In the genomic region with DNA sequence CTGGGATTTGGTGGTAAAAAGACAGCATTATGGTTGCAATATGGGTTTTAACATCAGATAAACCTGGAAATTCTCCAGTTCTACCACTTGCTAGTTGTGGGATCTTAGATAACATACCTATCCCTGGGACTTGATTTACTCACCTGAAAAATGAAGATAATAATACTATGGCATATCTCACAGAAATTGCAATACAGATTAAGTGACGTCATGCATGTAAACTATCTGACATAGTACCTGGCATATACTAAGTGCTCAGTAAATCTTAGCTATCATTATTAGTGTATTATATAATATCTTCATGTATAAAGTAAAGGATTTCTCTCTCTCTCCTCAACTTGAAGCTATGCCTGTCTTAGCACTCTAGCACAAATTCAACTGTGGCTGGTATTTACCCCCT, we compare ENCODE assay signal across 38 cellular contexts.
"Had no signal": no experiment of that assay in that cellular context is flagged by ENCODE, and none has a peak within 500 bp of the region (broad histone marks: within the 10 kb centered on the region; RNA-seq: fewer than 3 reads in every experiment).

No MANE protein-coding gene starts in this region.

- H3K4me3 ChIP-seq: adrenal gland, ascending aorta, body of pancreas, breast epithelium, cardiac muscle cell had no signal

- H3K36me3 Mint-ChIP-seq: activated naive CD4-positive, alpha-beta T cell treated with anti-CD3 and anti-CD28 coated beads, Interleukin-2, amount 10 ng/mL, durations not matched to agents 7 days and 5 days; activated naive CD4-positive, alpha-beta T cell treated with anti-CD3 and anti-CD28 coated beads, Interleukin-2, amount 50 U/mL, for 24 hours; activated naive CD4-positive, alpha-beta T cell treated with anti-CD3 and anti-CD28 coated beads, Interleukin-2, amount 50 U/mL, for 72 hours; activated naive CD8-positive, alpha-beta T cell; activated naive CD8-positive, alpha-beta T cell treated with anti-CD3 and anti-CD28 coated beads for 36 hours; activated naive CD8-positive, alpha-beta T cell treated with anti-CD3 and anti-CD28 coated beads, Interleukin-2, amount 10 ng/mL, durations not matched to agents 7 days and 5 days; brain had no signal

- FAIRE-seq: bronchial epithelial cell had no signal

- H3K9me3 Mint-ChIP-seq: activated naive CD4-positive, alpha-beta T cell treated with anti-CD3 and anti-CD28 coated beads for 36 hours; activated naive CD4-positive, alpha-beta T cell treated with anti-CD3 and anti-CD28 coated beads, Interleukin-2, amount 10 ng/mL, durations not matched to agents 7 days and 5 days; activated naive CD4-positive, alpha-beta T cell treated with anti-CD3 and anti-CD28 coated beads, Interleukin-2, amount 50 U/mL, for 24 hours; activated naive CD4-positive, alpha-beta T cell treated with anti-CD3 and anti-CD28 coated beads, Interleukin-2, amount 50 U/mL, for 72 hours; activated naive CD8-positive, alpha-beta T cell treated with anti-CD3 and anti-CD28 coated beads for 36 hours; activated naive CD8-positive, alpha-beta T cell treated with anti-CD3 and anti-CD28 coated beads, Interleukin-2, amount 10 ng/mL, durations not matched to agents 7 days and 5 days; activated naive CD8-positive, alpha-beta T cell treated with anti-CD3 and anti-CD28 coated beads, Interleukin-2, amount 50 U/mL, for 24 hours; activated T-cell treated with anti-CD3 and anti-CD28 coated beads, Interleukin-2, amount 50 U/mL, for 24 hours; activated T-cell treated with anti-CD3 and anti-CD28 coated beads, Interleukin-2, amount 50 U/mL, for 4 hours; activated T-helper 1 cell treated with anti-CD3 and anti-CD28 coated beads, Interleukin-12 subunit alpha, Interleukin-12 subunit beta, Interleukin-2, Interleukin-4 antibody, amounts not matched to agents 30 ng/mL and 10 ng/mL and 1 ng/mL, durations not matched to agents 14 hours and 24 hours and 36 hours; activated T-helper 17 cell treated with anti-CD3 and anti-CD28 coated beads, Interleukin-2, amount 50 U/mL, for 72 hours; activated T-helper 2 cell treated with anti-CD3 and anti-CD28 coated beads, Interferon-gamma antibody, Interleukin-2, Interleukin-4, amounts not matched to agents 10 μg/mL and 5 μg/mL and 100 μg/mL, durations not matched to agents 14 hours and 24 hours and 36 hours; central memory CD8-positive, alpha-beta T cell had no signal

- H3K27me3 ChIP-seq: ascending aorta, body of pancreas, brain microvascular endothelial cell, cardiac muscle cell had no signal

- DNase-seq: activated effector memory CD4-positive, alpha-beta T cell treated with anti-CD3 and anti-CD28 coated beads, Interleukin-2, amount 50 U/mL, for 16 hours; activated effector memory CD4-positive, alpha-beta T cell treated with Interleukin-2 at 50 U/mL for 16 hours; activated gamma-delta T cell; activated gamma-delta T cell treated with Interleukin-2 at 50 U/mL for 16 hours; activated naive CD4-positive, alpha-beta T cell; activated naive CD4-positive, alpha-beta T cell treated with anti-CD3 and anti-CD28 coated beads for 36 hours; activated naive CD4-positive, alpha-beta T cell treated with anti-CD3 and anti-CD28 coated beads, Interleukin-2, amount 10 ng/mL, durations not matched to agents 7 days and 5 days; activated naive CD4-positive, alpha-beta T cell treated with anti-CD3 and anti-CD28 coated beads, Interleukin-2, amount 50 U/mL, for 16 hours; activated naive CD4-positive, alpha-beta T cell treated with Interleukin-2 at 50 U/mL for 16 hours; activated naive CD8-positive, alpha-beta T cell treated with anti-CD3 and anti-CD28 coated beads for 36 hours; activated naive CD8-positive, alpha-beta T cell treated with anti-CD3 and anti-CD28 coated beads, Interleukin-2, amount 10 ng/mL, durations not matched to agents 7 days and 5 days; activated naive CD8-positive, alpha-beta T cell treated with anti-CD3 and anti-CD28 coated beads, Interleukin-2, amount 50 U/mL, for 24 hours; activated T-cell treated with anti-CD3 and anti-CD28 coated beads, Interleukin-2, amount 50 U/mL, for 24 hours; activated T-cell treated with anti-CD3 and anti-CD28 coated beads, Interleukin-2, amount 50 U/mL, for 4 hours; activated T-cell treated with anti-CD3 and anti-CD28 coated beads, Interleukin-2, amount 50 U/mL, for 48 hours; activated T-cell treated with anti-CD3 and anti-CD28 coated beads, Interleukin-2, amount 50 U/mL, for 72 hours; adrenal gland; amniotic stem cell; amygdala; anterior cingulate cortex; aorta; body of pancreas; brain microvascular endothelial cell; caudate nucleus; central memory CD4-positive, alpha-beta T cell; cerebellar nuclear complex had no signal

- H3K36me3 ChIP-seq: adrenal gland, ascending aorta, brain microvascular endothelial cell, breast epithelium, cardiac muscle cell had no signal

- H3K27ac Mint-ChIP-seq: activated naive CD4-positive, alpha-beta T cell treated with anti-CD3 and anti-CD28 coated beads for 36 hours; activated naive CD4-positive, alpha-beta T cell treated with anti-CD3 and anti-CD28 coated beads, Interleukin-2, amount 10 ng/mL, durations not matched to agents 7 days and 5 days; activated naive CD4-positive, alpha-beta T cell treated with anti-CD3 and anti-CD28 coated beads, Interleukin-2, amount 50 U/mL, for 24 hours; activated naive CD4-positive, alpha-beta T cell treated with anti-CD3 and anti-CD28 coated beads, Interleukin-2, amount 50 U/mL, for 72 hours; activated naive CD8-positive, alpha-beta T cell; activated naive CD8-positive, alpha-beta T cell treated with anti-CD3 and anti-CD28 coated beads for 36 hours; activated naive CD8-positive, alpha-beta T cell treated with anti-CD3 and anti-CD28 coated beads, Interleukin-2, amount 10 ng/mL, durations not matched to agents 7 days and 5 days; activated naive CD8-positive, alpha-beta T cell treated with anti-CD3 and anti-CD28 coated beads, Interleukin-2, amount 50 U/mL, for 24 hours; activated T-cell treated with anti-CD3 and anti-CD28 coated beads, Interleukin-2, amount 50 U/mL, for 24 hours; activated T-cell treated with anti-CD3 and anti-CD28 coated beads, Interleukin-2, amount 50 U/mL, for 72 hours; activated T-helper 1 cell treated with anti-CD3 and anti-CD28 coated beads, Interleukin-12 subunit alpha, Interleukin-12 subunit beta, Interleukin-2, Interleukin-4 antibody, amounts not matched to agents 30 ng/mL and 10 ng/mL and 1 ng/mL, durations not matched to agents 14 hours and 24 hours and 36 hours; activated T-helper 17 cell treated with anti-CD3 and anti-CD28 coated beads, Interleukin-2, amount 50 U/mL, for 72 hours; activated T-helper 2 cell treated with anti-CD3 and anti-CD28 coated beads, Interferon-gamma antibody, Interleukin-2, Interleukin-4, amounts not matched to agents 10 μg/mL and 5 μg/mL and 100 μg/mL, durations not matched to agents 14 hours and 24 hours and 36 hours; brain had no signal

- H3K4me1 ChIP-seq: adrenal gland, ascending aorta, body of pancreas, breast epithelium had no signal

- H3K4me3 Mint-ChIP-seq: activated naive CD4-positive, alpha-beta T cell treated with anti-CD3 and anti-CD28 coated beads for 36 hours; activated naive CD4-positive, alpha-beta T cell treated with anti-CD3 and anti-CD28 coated beads, Interleukin-2, amount 10 ng/mL, durations not matched to agents 7 days and 5 days; activated naive CD4-positive, alpha-beta T cell treated with anti-CD3 and anti-CD28 coated beads, Interleukin-2, amount 50 U/mL, for 24 hours; activated naive CD8-positive, alpha-beta T cell; activated naive CD8-positive, alpha-beta T cell treated with anti-CD3 and anti-CD28 coated beads for 36 hours; activated naive CD8-positive, alpha-beta T cell treated with anti-CD3 and anti-CD28 coated beads, Interleukin-2, amount 10 ng/mL, durations not matched to agents 7 days and 5 days; activated naive CD8-positive, alpha-beta T cell treated with anti-CD3 and anti-CD28 coated beads, Interleukin-2, amount 50 U/mL, for 24 hours; activated T-cell treated with anti-CD3 and anti-CD28 coated beads, Interleukin-2, amount 50 U/mL, for 24 hours; activated T-cell treated with anti-CD3 and anti-CD28 coated beads, Interleukin-2, amount 50 U/mL, for 4 hours; activated T-cell treated with anti-CD3 and anti-CD28 coated beads, Interleukin-2, amount 50 U/mL, for 72 hours; activated T-helper 1 cell treated with anti-CD3 and anti-CD28 coated beads, Interleukin-12 subunit alpha, Interleukin-12 subunit beta, Interleukin-2, Interleukin-4 antibody, amounts not matched to agents 30 ng/mL and 10 ng/mL and 1 ng/mL, durations not matched to agents 14 hours and 24 hours and 36 hours; activated T-helper 17 cell treated with anti-CD3 and anti-CD28 coated beads, Interleukin-2, amount 50 U/mL, for 72 hours; brain; central memory CD8-positive, alpha-beta T cell had no signal

- H3K27me3 Mint-ChIP-seq: activated naive CD4-positive, alpha-beta T cell treated with anti-CD3 and anti-CD28 coated beads, Interleukin-2, amount 10 ng/mL, durations not matched to agents 7 days and 5 days; activated naive CD4-positive, alpha-beta T cell treated with anti-CD3 and anti-CD28 coated beads, Interleukin-2, amount 50 U/mL, for 24 hours; activated naive CD8-positive, alpha-beta T cell treated with anti-CD3 and anti-CD28 coated beads for 36 hours; activated naive CD8-positive, alpha-beta T cell treated with anti-CD3 and anti-CD28 coated beads, Interleukin-2, amount 10 ng/mL, durations not matched to agents 7 days and 5 days; activated naive CD8-positive, alpha-beta T cell treated with anti-CD3 and anti-CD28 coated beads, Interleukin-2, amount 50 U/mL, for 24 hours; activated T-helper 17 cell treated with anti-CD3 and anti-CD28 coated beads, Interleukin-2, amount 50 U/mL, for 72 hours; central memory CD8-positive, alpha-beta T cell had no signal

- H3K4me1 Mint-ChIP-seq: activated naive CD4-positive, alpha-beta T cell treated with anti-CD3 and anti-CD28 coated beads, Interleukin-2, amount 10 ng/mL, durations not matched to agents 7 days and 5 days; activated naive CD4-positive, alpha-beta T cell treated with anti-CD3 and anti-CD28 coated beads, Interleukin-2, amount 50 U/mL, for 24 hours; activated naive CD8-positive, alpha-beta T cell treated with anti-CD3 and anti-CD28 coated beads for 36 hours; activated naive CD8-positive, alpha-beta T cell treated with anti-CD3 and anti-CD28 coated beads, Interleukin-2, amount 10 ng/mL, durations not matched to agents 7 days and 5 days; activated naive CD8-positive, alpha-beta T cell treated with anti-CD3 and anti-CD28 coated beads, Interleukin-2, amount 50 U/mL, for 24 hours; activated T-helper 17 cell treated with anti-CD3 and anti-CD28 coated beads, Interleukin-2, amount 50 U/mL, for 72 hours; central memory CD8-positive, alpha-beta T cell had no signal

- ATAC-seq: activated naive CD4-positive, alpha-beta T cell treated with anti-CD3 and anti-CD28 coated beads, Interleukin-2, amount 50 U/mL, for 72 hours; activated naive CD8-positive, alpha-beta T cell treated with anti-CD3 and anti-CD28 coated beads, Interleukin-2, amount 50 U/mL, for 24 hours; activated T-cell treated with anti-CD3 and anti-CD28 coated beads, Interleukin-2, amount 50 U/mL, for 4 hours; activated T-cell treated with anti-CD3 and anti-CD28 coated beads, Interleukin-2, amount 50 U/mL, for 72 hours; activated T-helper 17 cell treated with anti-CD3 and anti-CD28 coated beads, Interleukin-2, amount 50 U/mL, for 72 hours; body of pancreas had no signal

- H3K9me3 ChIP-seq: adrenal gland, ascending aorta, body of pancreas had no signal

- H3K27ac ChIP-seq: adrenal gland, ascending aorta, body of pancreas, brain microvascular endothelial cell, breast epithelium, cardiac muscle cell had no signal
